Comparison of ENCODE assay signal across 16 cellular contexts in the genomic region with DNA sequence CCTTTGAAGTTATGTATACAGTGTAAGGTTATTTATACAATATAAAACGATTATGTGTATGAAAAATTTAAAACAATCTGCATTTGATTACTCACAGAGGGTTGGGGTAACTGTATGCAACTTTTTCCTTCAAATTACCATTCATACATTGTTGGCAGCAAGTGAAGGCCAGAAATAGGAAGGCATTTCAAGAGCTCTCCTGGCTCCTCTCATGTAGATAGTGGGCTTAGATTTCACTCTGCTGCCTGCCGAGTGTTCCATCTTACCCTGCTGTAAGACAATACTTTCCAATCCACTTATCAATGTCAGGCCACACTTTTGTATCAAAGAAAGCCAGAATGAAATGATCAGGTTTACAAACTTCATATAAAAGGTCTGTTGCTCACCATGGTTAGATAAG.
A peak's percentile ranks its signal among the peaks of the same experiment; 100 is the strongest.
DNase-seq lines count a peak whose midpoint lies in the region; ATAC-seq and TF ChIP-seq lines count a peak whose summit lies in the region.
"Had no signal": no experiment of that assay in that cellular context is flagged by ENCODE, and none has a peak within 500 bp of the region (broad histone marks: within the 10 kb centered on the region; RNA-seq: fewer than 3 reads in every experiment).

No MANE protein-coding gene starts in this region.

- intact Hi-C loops in left ventricle myocardium superior (cut with micrococcal nuclease) (no loop called here), CD14-positive monocyte (cut with micrococcal nuclease) (no loop called here)
- intact Hi-C loops in activated T-helper 2 cell treated with anti-CD3 and anti-CD28 coated beads, Interferon-gamma antibody, Interleukin-2, Interleukin-4, amounts not matched to agents 10 μg/mL and 5 μg/mL and 100 μg/mL, durations not matched to agents 14 hours and 24 hours and 36 hours (cut with micrococcal nuclease): no loop called here

- no peaks in the 10 kb centered on the region for H3K4me1 Mint-ChIP-seq in activated T-helper 2 cell treated with anti-CD3 and anti-CD28 coated beads, Interferon-gamma antibody, Interleukin-2, Interleukin-4, amounts not matched to agents 10 μg/mL and 5 μg/mL and 100 μg/mL, durations not matched to agents 14 hours and 24 hours and 36 hours (ENCODE audit: low read depth)
- H3K4me1 Mint-ChIP-seq in CD14-positive monocyte: no peaks in the 10 kb centered on the region
- H3K4me1 Mint-ChIP-seq: stimulated activated naive CD8-positive, alpha-beta T cell treated with anti-CD3 and anti-CD28 coated beads, Interleukin-15, amount 100 ng/mL, for 72 hours had no signal

- H3K36me3 ChIP-seq in skeletal muscle satellite cell (ENCODE audit: insufficient read depth, low read length): no peaks in the 10 kb centered on the region
- H3K36me3 ChIP-seq: neutrophil had no signal

- peak overlapping the region; percentile 70 for H3K9ac ChIP-seq in skeletal muscle satellite cell (ENCODE audit: low read depth, low read length)

- H3K4me3 Mint-ChIP-seq in activated T-helper 2 cell treated with anti-CD3 and anti-CD28 coated beads, Interferon-gamma antibody, Interleukin-2, Interleukin-4, amounts not matched to agents 10 μg/mL and 5 μg/mL and 100 μg/mL, durations not matched to agents 14 hours and 24 hours and 36 hours (ENCODE audit: low read depth): no peak overlapping the region
- no peak overlapping the region for H3K4me3 Mint-ChIP-seq in CD14-positive monocyte
- H3K4me3 Mint-ChIP-seq: immature natural killer cell; stimulated activated naive CD8-positive, alpha-beta T cell treated with anti-CD3 and anti-CD28 coated beads, Interleukin-15, amount 100 ng/mL, for 72 hours had no signal

- H3K4me3 ChIP-seq in skeletal muscle satellite cell (ENCODE audit: low read length): peak overlapping the region; percentile 43

- peak; percentile 37 for DNase-seq in NCI-H1092 treated with DMSO at 0.1 percent for 48 hours (lab: John Stamatoyannopoulos, UW)
- no peak for DNase-seq in left ventricle myocardium superior
- no peak for DNase-seq in activated T-helper 2 cell treated with anti-CD3 and anti-CD28 coated beads, Interferon-gamma antibody, Interleukin-2, Interleukin-4, amounts not matched to agents 10 μg/mL and 5 μg/mL and 100 μg/mL, durations not matched to agents 14 hours and 24 hours and 36 hours (ENCODE audit: low spot score)
- no peak for DNase-seq in left lobe of liver (ENCODE audit: low spot score)
- no peak for DNase-seq in CD14-positive monocyte (ENCODE audit: low spot score)
- no peak for DNase-seq in omental fat pad (ENCODE audit: low spot score)
- DNase-seq: activated T-cell treated with anti-CD3 and anti-CD28 coated beads for 4 hours; aorta; GOT3; immature natural killer cell; NCI-H2029 treated with DMSO at 0.1 percent for 48 hours; stimulated activated CD4-positive, alpha-beta T cell treated with anti-CD3 and anti-CD28 coated beads, Interleukin-4, amount 100 ng/mL, for 1 hour; stimulated activated naive CD8-positive, alpha-beta T cell treated with anti-CD3 and anti-CD28 coated beads, Interleukin-15, amount 100 ng/mL, for 72 hours had no signal

- H3K4me1 ChIP-seq in skeletal muscle satellite cell (ENCODE audit: control insufficient read depth, insufficient read depth, low read length): peaks cover 42% of the 10 kb centered on the region

- peak; percentile 82 for ATAC-seq in SK-N-SH treated with all-trans-retinoic acid at 6 μM for 48 hours
- peak; percentile 81 for ATAC-seq in left ventricle myocardium superior
- no peak for ATAC-seq in left lobe of liver
- ATAC-seq in omental fat pad (ENCODE audit: low FRiP score): no peak
- ATAC-seq: stimulated activated naive CD8-positive, alpha-beta T cell treated with anti-CD3 and anti-CD28 coated beads, Interleukin-15, amount 100 ng/mL, for 72 hours had no signal

- peak overlapping the region; percentile 70 for H3K4me2 ChIP-seq in skeletal muscle satellite cell (ENCODE audit: low read length)

- H3K27me3 Mint-ChIP-seq in activated T-helper 2 cell treated with anti-CD3 and anti-CD28 coated beads, Interferon-gamma antibody, Interleukin-2, Interleukin-4, amounts not matched to agents 10 μg/mL and 5 μg/mL and 100 μg/mL, durations not matched to agents 14 hours and 24 hours and 36 hours (ENCODE audit: low read depth): peaks cover 22% of the 10 kb centered on the region
- peaks cover 0 to 2% (median 0%) of the 10 kb centered on the region in 3 donors for H3K27me3 Mint-ChIP-seq in CD14-positive monocyte (ENCODE audit: low read depth in 3 of 3)

- H3K9me3 ChIP-seq in skeletal muscle satellite cell (replicated peaks; ENCODE audit: low read length): no peaks in the 10 kb centered on the region
- H3K9me3 ChIP-seq: neutrophil had no signal

- H3K27ac Mint-ChIP-seq in activated T-helper 2 cell treated with anti-CD3 and anti-CD28 coated beads, Interferon-gamma antibody, Interleukin-2, Interleukin-4, amounts not matched to agents 10 μg/mL and 5 μg/mL and 100 μg/mL, durations not matched to agents 14 hours and 24 hours and 36 hours: no peak overlapping the region
- H3K27ac Mint-ChIP-seq in CD14-positive monocyte: no peak overlapping the region
- H3K27ac Mint-ChIP-seq: immature natural killer cell; stimulated activated naive CD8-positive, alpha-beta T cell treated with anti-CD3 and anti-CD28 coated beads, Interleukin-15, amount 100 ng/mL, for 72 hours had no signal

- H3K9me3 Mint-ChIP-seq in activated T-helper 2 cell treated with anti-CD3 and anti-CD28 coated beads, Interferon-gamma antibody, Interleukin-2, Interleukin-4, amounts not matched to agents 10 μg/mL and 5 μg/mL and 100 μg/mL, durations not matched to agents 14 hours and 24 hours and 36 hours: no peaks in the 10 kb centered on the region
- H3K9me3 Mint-ChIP-seq in CD14-positive monocyte: peaks cover 0 to 3% (median 0%) of the 10 kb centered on the region in 7 donors
- H3K9me3 Mint-ChIP-seq: immature natural killer cell; stimulated activated naive CD8-positive, alpha-beta T cell treated with anti-CD3 and anti-CD28 coated beads, Interleukin-15, amount 100 ng/mL, for 72 hours had no signal

- no peaks in the 10 kb centered on the region for H3K27me3 ChIP-seq in skeletal muscle satellite cell (ENCODE audit: control insufficient read depth, insufficient read depth, low read length)
- H3K27me3 ChIP-seq: neutrophil had no signal

- TF ChIP-seq CTCF in CD14-positive monocyte (IDR thresholded peaks at IDR 0.05): no peak
- no peak for TF ChIP-seq CTCF in omental fat pad (IDR thresholded peaks at IDR 0.05)

- no peaks in the 10 kb centered on the region for H3K36me3 Mint-ChIP-seq in activated T-helper 2 cell treated with anti-CD3 and anti-CD28 coated beads, Interferon-gamma antibody, Interleukin-2, Interleukin-4, amounts not matched to agents 10 μg/mL and 5 μg/mL and 100 μg/mL, durations not matched to agents 14 hours and 24 hours and 36 hours (ENCODE audit: low read depth)
- H3K36me3 Mint-ChIP-seq in CD14-positive monocyte: no peaks in the 10 kb centered on the region
- H3K36me3 Mint-ChIP-seq: immature natural killer cell had no signal

TF ChIP-seq in SK-N-SH treated with all-trans-retinoic acid at 6 μM for 48 hours, 23 proteins besides CTCF, POLR2A, EP300 and RAD21:
- no peak for TF ChIP-seq PPARA (CRISPR knock-in tag; IDR thresholded peaks at IDR 0.05; ENCODE audit: borderline replicate concordance)
- no peak for TF ChIP-seq ESRRG (CRISPR knock-in tag; IDR thresholded peaks at IDR 0.05)
- no peak for TF ChIP-seq ZNF70 (CRISPR knock-in tag; IDR thresholded peaks at IDR 0.05)
- no peak for TF ChIP-seq CSDC2 (CRISPR knock-in tag; IDR thresholded peaks at IDR 0.05)
- no peak for TF ChIP-seq ZNF565 (CRISPR knock-in tag; conservative IDR thresholded peaks at IDR 0.05; ENCODE audit: low read depth)

Comparison
In these comparisons a context has a peak if more than half of its experiments do, and no peak if none do; other contexts are left out.
1. ATAC-seq: peak in SK-N-SH treated with all-trans-retinoic acid at 6 μM for 48 hours (single experiment) and left ventricle myocardium superior (single experiment); none in left lobe of liver (single experiment) and omental fat pad (single experiment).